Comparison of ENCODE assay signal across 1 cellular context in genomic region chr19:22882797-22883196, GRCh38.
TF ChIP-seq lines count a peak whose summit lies in the region.

No MANE protein-coding gene starts in this region.

TF ChIP-seq in HepG2, 621 proteins besides CTCF, POLR2A, EP300 and RAD21:
- no peak for TF ChIP-seq ZNF670 (CRISPR knock-in tag; IDR thresholded peaks at IDR 0.05; ENCODE audit: borderline replicate concordance)
- peak; percentile 70 for TF ChIP-seq STAG1 (CRISPR knock-in tag; IDR thresholded peaks at IDR 0.05)
